ENCODE assay signal across 8 cellular contexts in genomic region chr11:131911388-131912032, GRCh38.
DNase-seq lines count a peak whose midpoint lies in the region; FAIRE-seq and TF ChIP-seq lines count a peak whose summit lies in the region.
"Not testable (repeated sequence)": the region's sequence is repeated elsewhere in the genome, so short reads cannot be mapped to it uniquely, and the experiment has no call there.

No MANE protein-coding gene starts in this region.

- H3K36me3 Mint-ChIP-seq in astrocyte (ENCODE audit: low read depth, unreplicated experiment) = peaks cover 16% of the 10 kb centered on the region

- H3K36me3 ChIP-seq in ES-I3 (ENCODE audit: insufficient read depth, low read length); H7 (replicated peaks; ENCODE audit: control insufficient read depth, insufficient read depth, low read length); astrocyte (ENCODE audit: insufficient read depth, low read length); neuronal stem cell (replicated peaks in 1 of 2; ENCODE audit: control insufficient read depth in 2 of 2, insufficient read depth in 2 of 2, low read length in 2 of 2); tibial nerve: not testable (repeated sequence)

- H3K14ac ChIP-seq in neuronal stem cell (ENCODE audit: low read length) = not testable (repeated sequence)

- H4K91ac ChIP-seq in neuronal stem cell (ENCODE audit: low read depth, low read length, poor library complexity) = not testable (repeated sequence)

- H3K79me2 ChIP-seq in astrocyte (ENCODE audit: insufficient read depth, low read length) = peaks cover 97% of the 10 kb centered on the region

- H3K4me3 Mint-ChIP-seq in astrocyte (ENCODE audit: unreplicated experiment) = peak overlapping the region; percentile 94

- H3K4me1 ChIP-seq in ES-I3 (ENCODE audit: insufficient read depth, low read length) (peaks cover 12% of the 10 kb centered on the region), astrocyte (ENCODE audit: insufficient read depth, low read length) (peaks cover 44% of the 10 kb centered on the region), tibial nerve (peaks cover 0 to 41% (median 0%) of the 10 kb centered on the region in 4 donors)
- H3K4me1 ChIP-seq in neuronal stem cell (ENCODE audit: control insufficient read depth in 2 of 2, insufficient read depth in 1 of 2, low read depth in 1 of 2, low read length in 2 of 2) = not testable (repeated sequence)

- peak overlapping the region; percentile 70 for H3K4me3 ChIP-seq in H7 (ENCODE audit: insufficient read depth, low read depth, low read length)
- peak overlapping the region; percentile 87 for H3K4me3 ChIP-seq in astrocyte (ENCODE audit: insufficient read depth, low read depth, low read length)
- peak overlapping the region; percentile 71 for H3K4me3 ChIP-seq in epithelial cell of proximal tubule (ENCODE audit: low read depth, low read length)
- peak overlapping the region; percentile 67 for H3K4me3 ChIP-seq in iPS-11a (ENCODE audit: low read depth, low read length)
- peak overlapping the region; percentile 49 to 84 for H3K4me3 ChIP-seq in neuronal stem cell (ENCODE audit: low read length in 2 of 2)
- H3K4me3 ChIP-seq in tibial nerve = peak overlapping the region; percentile 45 to 63 (median 52)

- H2BK15ac ChIP-seq in neuronal stem cell (ENCODE audit: low read length) = peak overlapping the region; percentile 71

- not testable (repeated sequence) for H3K9me3 Mint-ChIP-seq in astrocyte (ENCODE audit: unreplicated experiment)

- no CpG with 5 or more reads among the region's 36 CpGs for WGBS in neuronal stem cell (ENCODE audit: extremely low coverage in 2 of 2, insufficient read length in 2 of 2, insufficient replicate concordance in 1 of 2), 2 donors
- WGBS in tibial nerve, 2 donors = 14 to 28% methylated on average over 19 to 36 of the region's 36 CpGs

- not testable (repeated sequence) for H3K79me1 ChIP-seq in neuronal stem cell (ENCODE audit: low read depth, low read length)

- H3K27me3 Mint-ChIP-seq in astrocyte (ENCODE audit: low read depth, unreplicated experiment) = not testable (repeated sequence)

- not testable (repeated sequence) for H2BK5ac ChIP-seq in neuronal stem cell (ENCODE audit: low read length)

- H3K4me2 ChIP-seq in astrocyte (ENCODE audit: low read length) = peak overlapping the region; percentile 96
- peak overlapping the region; percentile 83 for H3K4me2 ChIP-seq in neuronal stem cell (ENCODE audit: insufficient read depth, low read length, poor library complexity, severe bottlenecking)

- H2BK120ac ChIP-seq in neuronal stem cell (ENCODE audit: low read depth, low read length) = not testable (repeated sequence)

- TF ChIP-seq EP300 in tibial nerve (IDR thresholded peaks at IDR 0.05) = peak in 1 of 2 donors; percentile 28

- peak; percentile 13 for TF ChIP-seq CTCF in astrocyte (IDR thresholded peaks at IDR 0.05; ENCODE audit: insufficient read depth, low read depth, low read length)
- peak; percentile 45 for TF ChIP-seq CTCF in epithelial cell of proximal tubule (conservative IDR thresholded peaks at IDR 0.05; ENCODE audit: low read depth, low read length)
- TF ChIP-seq CTCF in tibial nerve (IDR thresholded peaks at IDR 0.05) = peak in 4 of 5 experiments; percentile 40 to 69 (median 53)

- H3K23ac ChIP-seq in neuronal stem cell (ENCODE audit: low read depth, low read length, poor library complexity) = peak overlapping the region; percentile 48

- not testable (repeated sequence) for H3K9me3 ChIP-seq in ES-I3 (ENCODE audit: control insufficient read depth, insufficient read depth, low read length); astrocyte (ENCODE audit: insufficient read depth, low read depth, low read length); neuronal stem cell (replicated peaks in 1 of 2; ENCODE audit: control insufficient read depth in 2 of 2, insufficient read depth in 1 of 2, low read depth in 1 of 2, low read length in 2 of 2); tibial nerve

- DNase-seq in H7 = peak; percentile 91
- DNase-seq in NCI-H2227 (lab: John Stamatoyannopoulos, UW; ENCODE audit: unreplicated experiment) = peak; percentile 36
- DNase-seq in astrocyte (ENCODE audit: low read depth); epithelial cell of proximal tubule (ENCODE audit: low read depth); tibial nerve (ENCODE audit: low spot score in 2 of 2): not testable (repeated sequence)
- peak; percentile 30 for DNase-seq in neuronal stem cell (ENCODE audit: low spot score)

- H3K27me3 ChIP-seq in H7 (ENCODE audit: control insufficient read depth, insufficient read depth, low read length); astrocyte (ENCODE audit: insufficient read depth, low read length): not testable (repeated sequence)
- H3K27me3 ChIP-seq in neuronal stem cell (ENCODE audit: control insufficient read depth in 3 of 3, insufficient read depth in 3 of 3, low read depth in 1 of 3, low read length in 3 of 3) = peaks cover 0 to 30% (median 2%) of the 10 kb centered on the region in 3 experiments
- H3K27me3 ChIP-seq in tibial nerve = peaks cover 0 to 30% of the 10 kb centered on the region in 2 donors

- H2AK5ac ChIP-seq in neuronal stem cell (ENCODE audit: low read depth, low read length) = peak overlapping the region; percentile 30

- H3K9ac ChIP-seq in ES-I3 (ENCODE audit: low read depth, low read length) (peak overlapping the region; percentile 94), astrocyte (ENCODE audit: low read length) (peak overlapping the region; percentile 96), neuronal stem cell (ENCODE audit: low read depth, low read length, poor library complexity) (peak overlapping the region; percentile 78)

- peak overlapping the region; percentile 74 for H3K27ac Mint-ChIP-seq in astrocyte (ENCODE audit: unreplicated experiment)

- not testable (repeated sequence) for FAIRE-seq in astrocyte (lab: Jason Lieb, UNC)

- H3K4me1 Mint-ChIP-seq in astrocyte (ENCODE audit: low read depth, unreplicated experiment) = peaks cover 44% of the 10 kb centered on the region

- H3K27ac ChIP-seq in astrocyte (ENCODE audit: low read depth, low read length) (peak overlapping the region; percentile 92), tibial nerve (peak overlapping the region; percentile 51 to 87 (median 74))
- H3K27ac ChIP-seq in neuronal stem cell (replicated peaks; ENCODE audit: low read length) = not testable (repeated sequence)

- not testable (repeated sequence) for H2BK12ac ChIP-seq in neuronal stem cell (ENCODE audit: low read length)

- not testable (repeated sequence) for H4K8ac ChIP-seq in neuronal stem cell (ENCODE audit: low read depth, low read length)

- peak overlapping the region; percentile 62 for H2AFZ ChIP-seq in astrocyte (ENCODE audit: low read depth, low read length)
- peak overlapping the region; percentile 95 for H2AFZ ChIP-seq in neuronal stem cell (ENCODE audit: low read length)

- not testable (repeated sequence) for TF ChIP-seq POLR2A in tibial nerve (IDR thresholded peaks at IDR 0.05)

- H4K20me1 ChIP-seq in astrocyte (ENCODE audit: insufficient read depth, low read length) = not testable (repeated sequence)

- H3K4ac ChIP-seq in neuronal stem cell (ENCODE audit: low read length) = not testable (repeated sequence)

- peak overlapping the region; percentile 46 for H3K18ac ChIP-seq in neuronal stem cell (ENCODE audit: low read length)
